ENCODE assay signal across 9 cellular contexts in genomic region chr2:47407976-47408375, GRCh38. TPM values are rescaled to one million over a fixed set of nuclear protein-coding genes. Genes with fewer than 3 reads are reported as not detected.
DNase-seq lines count a peak whose midpoint lies in the region; ATAC-seq, FAIRE-seq and TF ChIP-seq lines count a peak whose summit lies in the region.
"Not testable (repeated sequence)": the region's sequence is repeated elsewhere in the genome, so short reads cannot be mapped to it uniquely, and the experiment has no call there.
"Had no signal": no experiment of that assay in that cellular context is flagged by ENCODE, and none has a peak within 500 bp of the region (broad histone marks: within the 10 kb centered on the region; RNA-seq: fewer than 3 reads in every experiment).

No MANE protein-coding gene starts in this region.

- CTCF ChIA-PET in CD4-positive, alpha-beta T cell (lab: Charles Lee) = not testable (repeated sequence)
- CTCF ChIA-PET in WTC11 (lab: Charles Lee) (interaction anchor here (2.3 kb wide), 1 partner anchor 73 kb away, joined by 10 read pairs; no protein-coding TSS in a partner anchor), K562 (lab: Yijun Ruan, JAX; ENCODE audit: low intra/inter-chr PET ratio) (interaction anchor here (0.7 kb wide), 1 partner anchor 360 kb away, joined by 3 read pairs; no protein-coding TSS in a partner anchor)

- 79% methylated on average over 2 of the region's 2 CpGs for WGBS in K562 (ENCODE audit: insufficient coverage, low coverage, missing lambda C conversion rate)

- H3K36me3 ChIP-seq in DOHH2 (ENCODE audit: control insufficient read depth, low read length) = peaks cover 86% of the 10 kb centered on the region
- H3K36me3 ChIP-seq in Loucy (ENCODE audit: insufficient read depth, low read length) = peaks cover 27% of the 10 kb centered on the region; the same call in 1 of the 2 replicates
- peaks cover 70% of the 10 kb centered on the region for H3K36me3 ChIP-seq in K562 (ENCODE audit: control insufficient read depth, insufficient read depth, low read length)
- H3K36me3 ChIP-seq in iPS-20b (ENCODE audit: insufficient read depth, low read depth, low read length) = peaks cover 60% of the 10 kb centered on the region

- H3K4me2 ChIP-seq in DOHH2 (ENCODE audit: low read length) (peak overlapping the region; percentile 14; the same call in 1 of the 2 replicates), Loucy (ENCODE audit: low read depth, low read length, poor library complexity, severe bottlenecking) (peak overlapping the region; percentile 30)
- not testable (repeated sequence) for H3K4me2 ChIP-seq in K562 (ENCODE audit: insufficient read depth, low read length)

- H3K79me2 ChIP-seq in DOHH2 (ENCODE audit: control insufficient read depth, low read length) = peaks cover 67% of the 10 kb centered on the region
- peaks cover 62% of the 10 kb centered on the region for H3K79me2 ChIP-seq in Loucy (ENCODE audit: insufficient read depth, low read length)
- peaks cover 62% of the 10 kb centered on the region for H3K79me2 ChIP-seq in K562 (ENCODE audit: control insufficient read depth, insufficient read depth, low read length)

- not testable (repeated sequence) for H3K9me1 ChIP-seq in K562 (ENCODE audit: control insufficient read depth, insufficient read depth, low read length)

- H3K36me3 Mint-ChIP-seq in CD4-positive, alpha-beta T cell (ENCODE audit: low read depth) = peaks cover 62% of the 10 kb centered on the region
- H3K36me3 Mint-ChIP-seq in WTC11 (peaks cover 62% of the 10 kb centered on the region), neural crest cell (ENCODE audit: low read depth) (peaks cover 33% of the 10 kb centered on the region)

- intact Hi-C loops in CD4-positive, alpha-beta T cell (cut with DNase I, micrococcal nuclease) = loop anchor here in 1 of 2 experiments (10.0 kb wide), 1 partner anchor 1027 kb away; no protein-coding TSS in a partner anchor
- intact Hi-C loops in K562 (cut with micrococcal nuclease) = not testable (repeated sequence)

- H3K27me3 Mint-ChIP-seq in CD4-positive, alpha-beta T cell; WTC11 (ENCODE audit: low read depth); neural crest cell (ENCODE audit: low read depth): not testable (repeated sequence)

- TF ChIP-seq EP300 in K562 (IDR thresholded peaks at IDR 0.05; ENCODE audit: low read length) = not testable (repeated sequence)

- not testable (repeated sequence) for H3K9me3 Mint-ChIP-seq in CD4-positive, alpha-beta T cell; neural crest cell
- peaks cover 13% of the 10 kb centered on the region for H3K9me3 Mint-ChIP-seq in WTC11

- TF ChIP-seq RAD21 in K562 (CRISPR knock-in tag; conservative IDR thresholded peaks at IDR 0.05 in 1 of 2, IDR thresholded peaks at IDR 0.05 in 1 of 2) = not testable (repeated sequence)

- H3K27ac Mint-ChIP-seq in CD4-positive, alpha-beta T cell = peak overlapping the region; percentile 34
- H3K27ac Mint-ChIP-seq in WTC11 = peak overlapping the region; percentile 88
- H3K27ac Mint-ChIP-seq in neural crest cell (ENCODE audit: unreplicated experiment) = not testable (repeated sequence)

- H3K9me3 ChIP-seq in CD4-positive, alpha-beta T cell (ENCODE audit: control insufficient read depth, low read length); DOHH2 (ENCODE audit: control insufficient read depth, insufficient read depth, low read length); Loucy (ENCODE audit: insufficient read depth, low read depth, low read length); K562 (replicated peaks; ENCODE audit: control insufficient read depth, insufficient read depth, low read depth, low read length); iPS-20b (ENCODE audit: insufficient read depth, low read depth, low read length): not testable (repeated sequence)

- not testable (repeated sequence) for FAIRE-seq in K562 (lab: Jason Lieb, UNC)

- H3K4me3 ChIP-seq in DOHH2 (ENCODE audit: low read length); K562: not testable (repeated sequence)
- H3K4me3 ChIP-seq in Loucy (ENCODE audit: low read length, poor library complexity, severe bottlenecking) (peak overlapping the region; percentile 5), iPS-20b (ENCODE audit: low read length) (peak overlapping the region; percentile 38; the same call in 1 of the 2 replicates)

- H3K4me1 ChIP-seq in DOHH2 (ENCODE audit: control insufficient read depth, low read length) = peaks cover 32% of the 10 kb centered on the region
- peaks cover 10% of the 10 kb centered on the region for H3K4me1 ChIP-seq in Loucy (ENCODE audit: insufficient read depth, low read length, poor library complexity, severe bottlenecking)
- peaks cover 3 to 12% of the 10 kb centered on the region in 2 experiments; a peak in 3 of 5 replicates for H3K4me1 ChIP-seq in K562 (replicated peaks in 1 of 2; ENCODE audit: control insufficient read depth in 2 of 2, insufficient read depth in 2 of 2, low read length in 2 of 2)
- H3K4me1 ChIP-seq in iPS-20b (ENCODE audit: insufficient read depth, low read length) = not testable (repeated sequence)

- not testable (repeated sequence) for H3K27me3 ChIP-seq in CD4-positive, alpha-beta T cell (ENCODE audit: control insufficient read depth, insufficient read depth, low read length); DOHH2 (ENCODE audit: control insufficient read depth, low read length); Loucy (ENCODE audit: insufficient read depth, low read length, poor library complexity, severe bottlenecking); K562 (ENCODE audit: control insufficient read depth in 2 of 2, insufficient read depth in 2 of 2, low read length in 2 of 2); iPS-20b (ENCODE audit: insufficient read depth, low read length)

- H3K4me1 Mint-ChIP-seq in CD4-positive, alpha-beta T cell (ENCODE audit: low read depth) = peaks cover 36% of the 10 kb centered on the region
- peaks cover 36% of the 10 kb centered on the region for H3K4me1 Mint-ChIP-seq in WTC11
- H3K4me1 Mint-ChIP-seq in neural crest cell = peaks cover 30% of the 10 kb centered on the region

- H2AFZ ChIP-seq in Loucy (ENCODE audit: low read length); K562 (ENCODE audit: low read depth, low read length): not testable (repeated sequence)

- in situ Hi-C loops in K562 (cut with MboI) = not testable (repeated sequence)

- ATAC-seq in CD4-positive, alpha-beta T cell (ENCODE audit: poor library complexity); WTC11; K562: not testable (repeated sequence)

- not testable (repeated sequence) for H3K9me2 ChIP-seq in DOHH2 (replicated peaks; ENCODE audit: control insufficient read depth, low read length); Loucy (replicated peaks; ENCODE audit: low read depth, low read length)

- H4K20me1 ChIP-seq in DOHH2 (ENCODE audit: control insufficient read depth, insufficient read depth, low read depth, low read length); K562 (replicated peaks; ENCODE audit: control insufficient read depth, insufficient read depth, low read length): not testable (repeated sequence)
- H4K20me1 ChIP-seq in Loucy (ENCODE audit: insufficient read depth, low read length, poor library complexity, severe bottlenecking) = peaks cover 19% of the 10 kb centered on the region

- not testable (repeated sequence) for H3F3A ChIP-seq in DOHH2 (ENCODE audit: control insufficient read depth, insufficient read depth); Loucy (ENCODE audit: low read depth)

- DNase-seq in CD4-positive, alpha-beta T cell; WTC11 (ENCODE audit: low spot score); K562 (ENCODE audit: extremely low read depth in 1 of 4, low spot score in 3 of 4); neural crest cell (ENCODE audit: low read depth, low spot score): not testable (repeated sequence)

- H3K4me3 Mint-ChIP-seq in CD4-positive, alpha-beta T cell = not testable (repeated sequence)
- H3K4me3 Mint-ChIP-seq in WTC11 (peak overlapping the region; percentile 3; the same call in 1 of the 2 replicates), neural crest cell (peak overlapping the region; percentile 33)

- not testable (repeated sequence) for H3K27ac ChIP-seq in CD4-positive, alpha-beta T cell (ENCODE audit: low read depth, low read length); DOHH2 (ENCODE audit: low read depth, low read length); K562 (ENCODE audit: extremely low read depth, low read depth, low read length); iPS-20b (ENCODE audit: low read length)

- TF ChIP-seq CTCF in CD4-positive, alpha-beta T cell (IDR thresholded peaks at IDR 0.05); DOHH2 (IDR thresholded peaks at IDR 0.05; ENCODE audit: low read depth, low read length, poor library complexity, severe bottlenecking); Loucy (conservative IDR thresholded peaks at IDR 0.05; ENCODE audit: low read length); WTC11 (IDR thresholded peaks at IDR 0.05); K562 (IDR thresholded peaks at IDR 0.05 in 2 of 3, conservative IDR thresholded peaks at IDR 0.05 in 1 of 3; ENCODE audit: insufficient read depth in 2 of 3, low read depth in 1 of 3, low read length in 3 of 3); neural crest cell (conservative IDR thresholded peaks at IDR 0.05): not testable (repeated sequence)

- not testable (repeated sequence) for BruUV-seq in K562 (replicated peaks; lab: Mats Ljungman, UMichigan)

- not testable (repeated sequence) for H3K9ac ChIP-seq in Loucy (ENCODE audit: low read depth, low read length, poor library complexity, severe bottlenecking); K562 (ENCODE audit: insufficient read depth in 1 of 2, low read depth in 2 of 2, low read length in 2 of 2); iPS-20b (ENCODE audit: low read depth, low read length)

- POLR2A ChIA-PET in CD4-positive, alpha-beta T cell (lab: Charles Lee); WTC11 (lab: Charles Lee): not testable (repeated sequence)
- POLR2A ChIA-PET in K562 (lab: Yijun Ruan, JAX) = interaction anchor here (1.1 kb wide), 1 partner anchor 27 kb away, joined by 3 read pairs; no protein-coding TSS in a partner anchor

- TF ChIP-seq POLR2A in K562 (conservative IDR thresholded peaks at IDR 0.05) = not testable (repeated sequence)

RNA-seq across cellular contexts. Expression of gene MSH2, which starts 5.0 kb away (rescaled TPM):
- total RNA-seq in CD4-positive, alpha-beta T cell = 1 to 10 TPM; 7.1 to 8.2 TPM
- total RNA-seq in WTC11 (2021) (207 to 244 TPM (median 209 TPM) in 3 replicates), K562 (2014; rRNA removed) (85.9 and 99.2 TPM in 2 replicates), K562 (2014; rRNA removed; fragmentation: Illumina TruSeq; extraction: Trizol) (139 and 161 TPM in 2 replicates), K562 (2015; rRNA removed; fragmentation: Illumina TruSeq; extraction: Trizol) (109 and 118 TPM in 2 replicates), K562 (2021) (95.1 and 113 TPM in 2 replicates), neural crest cell (81.9 and 84.5 TPM in 2 replicates)
- 35.6 and 139 TPM in 2 replicates for total RNA-seq in K562 (2011; cell fraction: chromatin; rRNA removed; ENCODE audit: low replicate concordance)
- 19.0 and 21.7 TPM in 2 replicates for total RNA-seq in K562 (2011; cell fraction: nucleolus; rRNA removed)
- total RNA-seq in K562 (2011; cell fraction: nucleoplasm; rRNA removed) = 21.8 and 27.2 TPM in 2 replicates
- polyA plus RNA-seq in K562 (2011; rRNA removed) (85.0 and 133 TPM in 2 replicates), K562 (2014; fragmentation: Illumina TruSeq; extraction: Trizol) (113 and 125 TPM in 2 replicates), K562 (2014; fragmentation: Nextera tagmentation; extraction: Ambion mirVana) (10 to 100 TPM; 51.8 to 60.6 TPM), K562 (2014; rRNA removed) (93.2 and 93.3 TPM in 2 replicates)
- polyA plus RNA-seq in K562 (2011; cell fraction: cytosol; rRNA removed) = 21.8 and 46.2 TPM in 2 replicates
- polyA plus RNA-seq in K562 (2011; cell fraction: nucleus; rRNA removed) = 27.0 and 36.1 TPM in 2 replicates
- 63.4 and 77.6 TPM in 2 replicates for polyA plus RNA-seq in K562 (2012)
- polyA minus RNA-seq in K562 (2011; rRNA and poly(A)+ RNA removed) = 137 and 148 TPM in 2 replicates
- polyA minus RNA-seq in K562 (2011; cell fraction: cytosol; rRNA and poly(A)+ RNA removed) = 44.2 and 56.7 TPM in 2 replicates
- polyA minus RNA-seq in K562 (2011; cell fraction: nucleus; rRNA and poly(A)+ RNA removed) = 24.0 and 38.8 TPM in 2 replicates

RNA-seq across cellular contexts. Expression of gene EPCAM, which starts 38.9 kb away (rescaled TPM):
- not detected for total RNA-seq in CD4-positive, alpha-beta T cell
- total RNA-seq in WTC11 (2021) (214 to 229 TPM (median 227 TPM) in 3 replicates), K562 (2014; rRNA removed) (50.1 and 51.8 TPM in 2 replicates), K562 (2014; rRNA removed; fragmentation: Illumina TruSeq; extraction: Trizol) (85.5 and 89.2 TPM in 2 replicates), K562 (2015; rRNA removed; fragmentation: Illumina TruSeq; extraction: Trizol) (83.2 and 86.1 TPM in 2 replicates), K562 (2021) (62.9 and 63.1 TPM in 2 replicates), neural crest cell (4.5 and 7.6 TPM in 2 replicates)
- 38.7 and 73.4 TPM in 2 replicates for total RNA-seq in K562 (2011; cell fraction: chromatin; rRNA removed; ENCODE audit: low replicate concordance)
- total RNA-seq in K562 (2011; cell fraction: nucleolus; rRNA removed) = 48.5 and 54.7 TPM in 2 replicates
- total RNA-seq in K562 (2011; cell fraction: nucleoplasm; rRNA removed) = 52.1 and 64.7 TPM in 2 replicates
- polyA plus RNA-seq in K562 (2011; rRNA removed) (54.2 and 68.9 TPM in 2 replicates), K562 (2014; fragmentation: Illumina TruSeq; extraction: Trizol) (68.8 and 95.5 TPM in 2 replicates), K562 (2014; fragmentation: Nextera tagmentation; extraction: Ambion mirVana) (10 to 100 TPM; 59.0 to 63.1 TPM), K562 (2014; rRNA removed) (76.3 and 77.2 TPM in 2 replicates)
- polyA plus RNA-seq in K562 (2011; cell fraction: cytosol; rRNA removed) = 21.7 and 27.4 TPM in 2 replicates
- polyA plus RNA-seq in K562 (2011; cell fraction: nucleus; rRNA removed) = 14.9 and 21.0 TPM in 2 replicates
- 50.2 and 52.8 TPM in 2 replicates for polyA plus RNA-seq in K562 (2012)
- 84.1 and 94.2 TPM in 2 replicates for polyA minus RNA-seq in K562 (2011; rRNA and poly(A)+ RNA removed)
- 24.9 and 37.7 TPM in 2 replicates for polyA minus RNA-seq in K562 (2011; cell fraction: cytosol; rRNA and poly(A)+ RNA removed)
- polyA minus RNA-seq in K562 (2011; cell fraction: nucleus; rRNA and poly(A)+ RNA removed) = 11.8 and 22.1 TPM in 2 replicates
- polyA plus RNA-seq: CD14-positive monocyte; CD8-positive, alpha-beta memory T cell had no signal
